Comparison of ENCODE assay signal across 8 cellular contexts in genomic region chr19:5953680-5954213, GRCh38. TPM values are rescaled to one million over a fixed set of nuclear protein-coding genes. Genes with fewer than 3 reads are reported as not detected.
DNase-seq lines count a peak whose midpoint lies in the region; ATAC-seq and TF ChIP-seq lines count a peak whose summit lies in the region.

No MANE protein-coding gene starts in this region.

- no peaks in the 10 kb centered on the region for H3K27me3 ChIP-seq in aorta (ENCODE audit: control insufficient read depth in 1 of 2, insufficient read depth in 2 of 2, low read length in 1 of 2)

- no peaks in the 10 kb centered on the region for H3K9me3 Mint-ChIP-seq in brain
- no peaks in the 10 kb centered on the region for H3K9me3 Mint-ChIP-seq in natural killer cell treated with Interleukin-12 subunit alpha and Interleukin-12 subunit beta and Interleukin-15 and Interleukin-18, amount 100 ng/mL, for 72 hours

- peak overlapping the region; percentile 34 to 61 (median 59) for H3K4me3 Mint-ChIP-seq in brain
- peak overlapping the region; percentile 69 for H3K4me3 Mint-ChIP-seq in natural killer cell treated with Interleukin-12 subunit alpha and Interleukin-12 subunit beta and Interleukin-15 and Interleukin-18, amount 100 ng/mL, for 72 hours

- peaks cover 97% of the 10 kb centered on the region for H3K4me1 Mint-ChIP-seq in brain
- peaks cover 58 to 63% of the 10 kb centered on the region in 2 donors for H3K4me1 Mint-ChIP-seq in natural killer cell treated with Interleukin-12 subunit alpha and Interleukin-12 subunit beta and Interleukin-15 and Interleukin-18, amount 100 ng/mL, for 72 hours (ENCODE audit: low read depth in 2 of 2)

- H3K27ac Mint-ChIP-seq in brain: peak overlapping the region; percentile 75 to 93 (median 82)
- H3K27ac Mint-ChIP-seq in natural killer cell treated with Interleukin-12 subunit alpha and Interleukin-12 subunit beta and Interleukin-15 and Interleukin-18, amount 100 ng/mL, for 72 hours: peak overlapping the region; percentile 79 to 93

- H3K36me3 ChIP-seq in aorta (ENCODE audit: control insufficient read depth in 1 of 2, insufficient read depth in 2 of 2, low read length in 1 of 2): no peaks in the 10 kb centered on the region

- H3K27me3 Mint-ChIP-seq in brain: no peaks in the 10 kb centered on the region
- no peaks in the 10 kb centered on the region for H3K27me3 Mint-ChIP-seq in natural killer cell treated with Interleukin-12 subunit alpha and Interleukin-12 subunit beta and Interleukin-15 and Interleukin-18, amount 100 ng/mL, for 72 hours

- 31 to 33% methylated on average over 17 of the region's 17 CpGs for WGBS in aorta, 2 donors

- H3K36me3 Mint-ChIP-seq in brain: peaks cover 6% of the 10 kb centered on the region
- peaks cover 5% of the 10 kb centered on the region for H3K36me3 Mint-ChIP-seq in natural killer cell treated with Interleukin-12 subunit alpha and Interleukin-12 subunit beta and Interleukin-15 and Interleukin-18, amount 100 ng/mL, for 72 hours

- peak overlapping the region; percentile 25 for H3K4me3 ChIP-seq in AG10803 (ENCODE audit: low read length)
- H3K4me3 ChIP-seq in aorta (ENCODE audit: low read length in 2 of 2): no peak overlapping the region

- peaks cover 0 to 4% of the 10 kb centered on the region in 2 donors for H3K4me1 ChIP-seq in aorta (ENCODE audit: control insufficient read depth in 1 of 2, insufficient read depth in 2 of 2, low read length in 2 of 2)

- peak; percentile 48 to 69 for ATAC-seq in natural killer cell treated with Interleukin-12 subunit alpha and Interleukin-12 subunit beta and Interleukin-15 and Interleukin-18, amount 100 ng/mL, for 72 hours
- ATAC-seq in aorta (ENCODE audit: low FRiP score) (no peak), HG03439 (IDR thresholded peaks at IDR 0.05; ENCODE audit: unreplicated experiment) (no peak)

- TF ChIP-seq CTCF in AG10803 (conservative IDR thresholded peaks at IDR 0.05; ENCODE audit: low read length): no peak
- TF ChIP-seq CTCF in brain (conservative IDR thresholded peaks at IDR 0.05): no peak

- peak; percentile 79 for DNase-seq in AG10803 (ENCODE audit: low read depth)
- peak; percentile 40 for DNase-seq in RPMI8226
- DNase-seq in natural killer cell treated with Interleukin-12 subunit alpha and Interleukin-12 subunit beta and Interleukin-15 and Interleukin-18, amount 100 ng/mL, for 72 hours (ENCODE audit: low spot score): no peak
- DNase-seq in NCI-H526 (lab: John Stamatoyannopoulos, UW): no peak
- no peak for DNase-seq in aorta
- DNase-seq in NCI-H1436 treated with DMSO at 0.1 percent for 48 hours (lab: John Stamatoyannopoulos, UW): no peak

- intact Hi-C loops in aorta (cut with DNase I): no loop called here

- no peaks in the 10 kb centered on the region for H3K9me3 ChIP-seq in aorta (ENCODE audit: control insufficient read depth, low read length)

- H3K27ac ChIP-seq in aorta (ENCODE audit: low read depth in 1 of 2, low read length in 2 of 2): peak overlapping the region in 1 of 2 donors; percentile 13

RNA-seq across cellular contexts. Expression of gene RANBP3, which starts 24.2 kb away (rescaled TPM):
- polyA plus RNA-seq in brain (ENCODE audit: insufficient read depth, low read depth, low replicate concordance) (183 TPM), aorta (10 to 100 TPM; 19.5 to 43.3 TPM)
- 100 to 1,000 TPM in 1 of 2 donors, 10 to 100 TPM in 1; 96.5 to 119 TPM for total RNA-seq in natural killer cell treated with Interleukin-12 subunit alpha and Interleukin-12 subunit beta and Interleukin-15 and Interleukin-18, amount 100 ng/mL, for 72 hours
- total RNA-seq in aorta: 10 to 100 TPM; 57.9 to 63.2 TPM

RNA-seq across cellular contexts. Expression of gene CAPS, which starts 39.7 kb away (rescaled TPM):
- polyA plus RNA-seq in brain (ENCODE audit: insufficient read depth, low read depth, low replicate concordance) (43.6 TPM), aorta (10 to 100 TPM in 1 of 2 donors, 1 to 10 TPM in 1; 9.3 to 70.9 TPM)
- 1 to 10 TPM; 7.6 to 8.6 TPM for total RNA-seq in natural killer cell treated with Interleukin-12 subunit alpha and Interleukin-12 subunit beta and Interleukin-15 and Interleukin-18, amount 100 ng/mL, for 72 hours
- total RNA-seq in aorta: 10 to 100 TPM in 1 of 2 donors, 1 to 10 TPM in 1; 9.4 to 14.0 TPM

RNA-seq across cellular contexts. Expression of gene VMAC, which starts 49.1 kb away (rescaled TPM):
- 4.6 TPM for polyA plus RNA-seq in brain (ENCODE audit: insufficient read depth, low read depth, low replicate concordance)
- 1 to 10 TPM; 4.4 to 6.7 TPM for total RNA-seq in natural killer cell treated with Interleukin-12 subunit alpha and Interleukin-12 subunit beta and Interleukin-15 and Interleukin-18, amount 100 ng/mL, for 72 hours
- 1 to 10 TPM; 3.9 to 9.2 TPM for total RNA-seq in aorta
- polyA plus RNA-seq in aorta: 1 to 10 TPM; 1.9 to 6.9 TPM

RNA-seq across cellular contexts. Expression of gene NDUFA11, which starts 50.2 kb away (rescaled TPM):
- polyA plus RNA-seq in brain (ENCODE audit: insufficient read depth, low read depth, low replicate concordance) (691 TPM), aorta (100 to 1,000 TPM; 326 to 405 TPM)
- total RNA-seq in natural killer cell treated with Interleukin-12 subunit alpha and Interleukin-12 subunit beta and Interleukin-15 and Interleukin-18, amount 100 ng/mL, for 72 hours: 100 to 1,000 TPM; 170 to 189 TPM
- 100 to 1,000 TPM; 138 to 151 TPM for total RNA-seq in aorta

Comparison
In these comparisons a context has a peak if more than half of its experiments do, and no peak if none do; other contexts are left out.
1. DNase-seq: peak in AG10803 (single experiment) and RPMI8226 (single experiment); none in natural killer cell treated with Interleukin-12 subunit alpha and Interleukin-12 subunit beta and Interleukin-15 and Interleukin-18, amount 100 ng/mL, for 72 hours (single experiment), NCI-H526 (0 of 2), aorta (0 of 2) and NCI-H1436 treated with DMSO at 0.1 percent for 48 hours (single experiment).
2. ATAC-seq: peak in natural killer cell treated with Interleukin-12 subunit alpha and Interleukin-12 subunit beta and Interleukin-15 and Interleukin-18, amount 100 ng/mL, for 72 hours (2 of 2); none in aorta (single experiment) and HG03439 (single experiment).